17 cellular contexts compared by ENCODE assay signal in genomic region chr5:1013238-1013947, GRCh38. TPM values are rescaled to one million over a fixed set of nuclear protein-coding genes. Genes with fewer than 3 reads are reported as not detected.
"Had no signal": no experiment of that assay in that cellular context is flagged by ENCODE, and none has a peak within 500 bp of the region (broad histone marks: within the 10 kb centered on the region; RNA-seq: fewer than 3 reads in every experiment).

No MANE protein-coding gene starts in this region.

- ATAC-seq: foreskin keratinocyte; stimulated activated effector memory CD8-positive, alpha-beta T cell treated with anti-CD3 and anti-CD28 coated beads, Interleukin-12 subunit alpha, Interleukin-12 subunit beta, amount 100 ng/mL, for 72 hours had no signal

- DNase-seq: activated CD4-positive, alpha-beta memory T cell treated with anti-CD3 and anti-CD28 coated beads for 36 hours; activated gamma-delta T cell treated with Interleukin-2 at 50 U/mL for 16 hours; activated naive CD8-positive, alpha-beta T cell treated with anti-CD3 and anti-CD28 coated beads for 36 hours; activated T-cell treated with anti-CD3 and anti-CD28 coated beads for 4 hours; amniotic stem cell; foreskin keratinocyte; mesenchymal stem cell; nucleus accumbens; small intestine; stimulated activated CD4-positive, alpha-beta T cell treated with anti-CD3 and anti-CD28 coated beads, Interleukin-4, amount 100 ng/mL, for 1 hour; stomach; trophoblast cell had no signal

- H3K36me3 ChIP-seq: cardiac muscle cell, stomach, vagina had no signal

- H3K9me3 ChIP-seq: stomach, vagina had no signal

- H3K4me3 ChIP-seq: cardiac muscle cell, stomach, vagina had no signal

- H3K27ac ChIP-seq: cardiac muscle cell, foreskin keratinocyte, stomach, vagina, WERI-Rb-1 had no signal

- H3K4me1 ChIP-seq: foreskin keratinocyte had no signal

RNA-seq across cellular contexts. Expression of gene NKD2, which starts 4.8 kb away (rescaled TPM):
- polyA plus RNA-seq: fibroblast of lung, foreskin keratinocyte had no signal
